In genomic region chr11:20790622-20791021, GRCh38 we compare ENCODE assay signal across 17 cellular contexts.
"Had no signal": no experiment of that assay in that cellular context is flagged by ENCODE, and none has a peak within 500 bp of the region (broad histone marks: within the 10 kb centered on the region; RNA-seq: fewer than 3 reads in every experiment).

No MANE protein-coding gene starts in this region.

- ATAC-seq: activated CD4-positive, alpha-beta T cell treated with anti-CD3 and anti-CD28 coated beads for 36 hours; activated T-helper 17 cell treated with anti-CD3 and anti-CD28 coated beads, Interleukin-2, amount 50 U/mL, for 72 hours; left lung had no signal

- H3K9me3 ChIP-seq: left lung had no signal

- DNase-seq: activated CD4-positive, alpha-beta memory T cell treated with anti-CD3 and anti-CD28 coated beads for 36 hours; activated CD4-positive, alpha-beta T cell treated with anti-CD3 and anti-CD28 coated beads for 36 hours; activated naive CD4-positive, alpha-beta T cell treated with Interleukin-2 at 50 U/mL for 16 hours; activated naive CD8-positive, alpha-beta T cell treated with anti-CD3 and anti-CD28 coated beads, Interleukin-2, amount 10 ng/mL, durations not matched to agents 7 days and 5 days; activated T-cell treated with anti-CD3 and anti-CD28 coated beads for 4 hours; amygdala; effector CD8-positive, alpha-beta T cell; occipital lobe; stimulated activated CD4-positive, alpha-beta T cell treated with anti-CD3 and anti-CD28 coated beads, Interleukin-12 subunit alpha, Interleukin-12 subunit beta, amount 100 ng/mL, for 4 hours; stimulated activated CD4-positive, alpha-beta T cell treated with anti-CD3 and anti-CD28 coated beads, Interleukin-1b, Interleukin-23, amount 100 ng/mL, for 48 hours; stomach; SW 1271; T-helper 2 cell had no signal

- H3K36me3 ChIP-seq: cardiac muscle cell, left lung, stomach had no signal

- H3K27me3 ChIP-seq: cardiac muscle cell, left lung, stomach had no signal

- H3K4me3 ChIP-seq: cardiac muscle cell, left lung, stomach had no signal

- H3K4me1 ChIP-seq: left lung, stomach had no signal

- H3K27ac ChIP-seq: cardiac muscle cell, left lung, stomach, VCaP had no signal
